ENCODE assay signal across 16 cellular contexts in the genomic region with DNA sequence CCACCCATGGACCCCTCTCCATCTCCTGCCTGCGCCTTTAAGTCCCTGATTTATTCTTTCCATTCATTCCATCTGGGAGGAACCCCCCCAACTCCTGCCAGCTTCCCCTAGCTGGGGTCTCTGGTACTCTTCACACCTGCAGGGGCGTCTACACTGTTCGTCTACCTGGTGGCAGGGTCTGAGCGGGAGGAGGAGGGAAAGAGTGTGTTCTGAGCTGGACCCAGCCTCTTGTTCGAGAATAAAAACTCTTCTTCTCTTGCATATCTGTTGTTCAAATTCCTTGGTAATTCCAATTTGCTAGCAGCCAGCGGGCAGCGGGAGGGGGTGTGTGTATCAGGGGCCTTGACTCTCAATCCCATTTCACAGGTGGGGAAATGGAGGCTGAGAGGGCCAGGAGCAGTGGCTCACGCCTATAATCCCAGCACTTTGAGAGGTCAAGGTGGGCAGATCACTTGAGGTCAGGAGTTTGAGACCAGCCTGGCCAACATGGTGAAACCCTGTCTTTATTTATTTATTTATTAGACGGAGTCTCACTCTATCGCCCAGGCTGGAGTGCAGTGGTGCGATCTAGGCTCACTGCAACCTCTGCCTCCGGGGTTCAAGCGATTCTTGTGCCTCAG. TPM values are rescaled to one million over a fixed set of nuclear protein-coding genes. Genes with fewer than 3 reads are reported as not detected.
DNase-seq lines count a peak whose midpoint lies in the region; ATAC-seq and TF ChIP-seq lines count a peak whose summit lies in the region.
"Not testable (repeated sequence)": the region's sequence is repeated elsewhere in the genome, so short reads cannot be mapped to it uniquely, and the experiment has no call there.
"Had no signal": no experiment of that assay in that cellular context is flagged by ENCODE, and none has a peak within 500 bp of the region (broad histone marks: within the 10 kb centered on the region; RNA-seq: fewer than 3 reads in every experiment).

No MANE protein-coding gene starts in this region.

- DNase-seq in AG10803 (ENCODE audit: low read depth); RWPE1 (ENCODE audit: low spot score); activated CD4-positive, alpha-beta memory T cell treated with anti-CD3 and anti-CD28 coated beads, Interleukin-2, amount 10 ng/mL, durations not matched to agents 7 days and 5 days; effector memory CD8-positive, alpha-beta T cell; neural crest cell (ENCODE audit: low read depth, low spot score): not testable (repeated sequence)
- peak; percentile 43 for DNase-seq in lower lobe of right lung

- not testable (repeated sequence) for H3K27ac Mint-ChIP-seq in activated CD4-positive, alpha-beta memory T cell treated with anti-CD3 and anti-CD28 coated beads, Interleukin-2, amount 10 ng/mL, durations not matched to agents 7 days and 5 days; activated naive CD4-positive, alpha-beta T cell treated with anti-CD3 and anti-CD28 coated beads, Interleukin-2, amount 50 U/mL, for 24 hours; neural crest cell (ENCODE audit: unreplicated experiment); stimulated activated naive CD8-positive, alpha-beta T cell treated with anti-CD3 and anti-CD28 coated beads, Interleukin-15, Interleukin-2, amounts not matched to agents 100 ng/mL and 50 ng/mL, for 24 hours
- peak overlapping the region in 1 of 2 donors; percentile 56 for H3K27ac Mint-ChIP-seq in effector memory CD8-positive, alpha-beta T cell

- POLR2A ChIA-PET in RWPE1 (lab: Yijun Ruan, JAX; ENCODE audit: low non-redundant PET), result not testable (repeated sequence)
- POLR2A ChIA-PET in activated CD4-positive, alpha-beta memory T cell treated with anti-CD3 and anti-CD28 coated beads, Interleukin-2, amount 10 ng/mL, durations not matched to agents 7 days and 5 days (lab: Charles Lee), result interaction anchor here (4.1 kb wide), 1 partner anchor 31 kb away, joined by 109 read pairs; a partner anchor contains a TSS

- H3K4me1 ChIP-seq in lower lobe of right lung, result peaks cover 25% of the 10 kb centered on the region

- 0 out of 2 replicates have a peak, but pooled peaks have one; percentile 0 for TF ChIP-seq CTCF in AG10803 (conservative IDR thresholded peaks at IDR 0.05; ENCODE audit: low read length)
- TF ChIP-seq CTCF in RWPE1 (conservative IDR thresholded peaks at IDR 0.05; ENCODE audit: low read depth); lower lobe of right lung (IDR thresholded peaks at IDR 0.05); neural crest cell (conservative IDR thresholded peaks at IDR 0.05): not testable (repeated sequence)

- intact Hi-C loops in lower lobe of right lung (cut with DNase I), result not testable (repeated sequence)

- peaks cover 20% of the 10 kb centered on the region for H3K36me3 ChIP-seq in lower lobe of right lung

- H3K4me1 Mint-ChIP-seq in activated CD4-positive, alpha-beta memory T cell treated with anti-CD3 and anti-CD28 coated beads, Interleukin-2, amount 10 ng/mL, durations not matched to agents 7 days and 5 days, result peaks cover 37% of the 10 kb centered on the region
- peaks cover 11% of the 10 kb centered on the region for H3K4me1 Mint-ChIP-seq in activated naive CD4-positive, alpha-beta T cell treated with anti-CD3 and anti-CD28 coated beads, Interleukin-2, amount 50 U/mL, for 24 hours
- peaks cover 24 to 32% of the 10 kb centered on the region in 2 donors for H3K4me1 Mint-ChIP-seq in effector memory CD8-positive, alpha-beta T cell (ENCODE audit: low read depth in 2 of 2)
- peaks cover 30% of the 10 kb centered on the region for H3K4me1 Mint-ChIP-seq in neural crest cell
- H3K4me1 Mint-ChIP-seq in stimulated activated naive CD8-positive, alpha-beta T cell treated with anti-CD3 and anti-CD28 coated beads, Interleukin-15, Interleukin-2, amounts not matched to agents 100 ng/mL and 50 ng/mL, for 24 hours (ENCODE audit: low read depth), result peaks cover 43% of the 10 kb centered on the region

- peak overlapping the region; percentile 94 for H3K27ac ChIP-seq in RWPE1
- not testable (repeated sequence) for H3K27ac ChIP-seq in lower lobe of right lung

- H3K9me3 Mint-ChIP-seq in activated CD4-positive, alpha-beta memory T cell treated with anti-CD3 and anti-CD28 coated beads, Interleukin-2, amount 10 ng/mL, durations not matched to agents 7 days and 5 days; activated naive CD4-positive, alpha-beta T cell treated with anti-CD3 and anti-CD28 coated beads, Interleukin-2, amount 50 U/mL, for 24 hours; effector memory CD8-positive, alpha-beta T cell; neural crest cell; stimulated activated naive CD8-positive, alpha-beta T cell treated with anti-CD3 and anti-CD28 coated beads, Interleukin-15, Interleukin-2, amounts not matched to agents 100 ng/mL and 50 ng/mL, for 24 hours: not testable (repeated sequence)

- H3K36me3 Mint-ChIP-seq in activated CD4-positive, alpha-beta memory T cell treated with anti-CD3 and anti-CD28 coated beads, Interleukin-2, amount 10 ng/mL, durations not matched to agents 7 days and 5 days (ENCODE audit: low read depth), result peaks cover 29% of the 10 kb centered on the region
- H3K36me3 Mint-ChIP-seq in activated naive CD4-positive, alpha-beta T cell treated with anti-CD3 and anti-CD28 coated beads, Interleukin-2, amount 50 U/mL, for 24 hours, result peaks cover 14% of the 10 kb centered on the region
- H3K36me3 Mint-ChIP-seq in effector memory CD8-positive, alpha-beta T cell (ENCODE audit: insufficient read depth), result peaks cover 44% of the 10 kb centered on the region
- peaks cover 16% of the 10 kb centered on the region for H3K36me3 Mint-ChIP-seq in neural crest cell (ENCODE audit: low read depth)
- peaks cover 31% of the 10 kb centered on the region for H3K36me3 Mint-ChIP-seq in stimulated activated naive CD8-positive, alpha-beta T cell treated with anti-CD3 and anti-CD28 coated beads, Interleukin-15, Interleukin-2, amounts not matched to agents 100 ng/mL and 50 ng/mL, for 24 hours (ENCODE audit: low read depth)

- CTCF ChIA-PET in RWPE1 (lab: Yijun Ruan, JAX), result not testable (repeated sequence)
- CTCF ChIA-PET in activated CD4-positive, alpha-beta memory T cell treated with anti-CD3 and anti-CD28 coated beads, Interleukin-2, amount 10 ng/mL, durations not matched to agents 7 days and 5 days (lab: Charles Lee), result interaction anchor here (0.6 to 2.4 kb wide), 4 partner anchors 12 to 294 kb away, joined by 3 to 19 read pairs (median 4); a partner anchor contains a TSS

- H3K4me3 Mint-ChIP-seq in activated CD4-positive, alpha-beta memory T cell treated with anti-CD3 and anti-CD28 coated beads, Interleukin-2, amount 10 ng/mL, durations not matched to agents 7 days and 5 days, result peak overlapping the region; percentile 18
- H3K4me3 Mint-ChIP-seq in activated naive CD4-positive, alpha-beta T cell treated with anti-CD3 and anti-CD28 coated beads, Interleukin-2, amount 50 U/mL, for 24 hours, result peak overlapping the region; percentile 72
- peak overlapping the region; percentile 78 to 81 for H3K4me3 Mint-ChIP-seq in effector memory CD8-positive, alpha-beta T cell
- H3K4me3 Mint-ChIP-seq in neural crest cell, result peak overlapping the region; percentile 45
- H3K4me3 Mint-ChIP-seq in stimulated activated naive CD8-positive, alpha-beta T cell treated with anti-CD3 and anti-CD28 coated beads, Interleukin-15, Interleukin-2, amounts not matched to agents 100 ng/mL and 50 ng/mL, for 24 hours, result peak overlapping the region; percentile 3

- not testable (repeated sequence) for H3K9me3 ChIP-seq in lower lobe of right lung

- H3K27me3 Mint-ChIP-seq in activated CD4-positive, alpha-beta memory T cell treated with anti-CD3 and anti-CD28 coated beads, Interleukin-2, amount 10 ng/mL, durations not matched to agents 7 days and 5 days; activated naive CD4-positive, alpha-beta T cell treated with anti-CD3 and anti-CD28 coated beads, Interleukin-2, amount 50 U/mL, for 24 hours; effector memory CD8-positive, alpha-beta T cell; stimulated activated naive CD8-positive, alpha-beta T cell treated with anti-CD3 and anti-CD28 coated beads, Interleukin-15, Interleukin-2, amounts not matched to agents 100 ng/mL and 50 ng/mL, for 24 hours: not testable (repeated sequence)
- H3K27me3 Mint-ChIP-seq in neural crest cell (ENCODE audit: low read depth), result peaks cover 18% of the 10 kb centered on the region

- not testable (repeated sequence) for H3K4me3 ChIP-seq in AG10803 (ENCODE audit: low read length); lower lobe of right lung

- not testable (repeated sequence) for ATAC-seq in effector memory CD8-positive, alpha-beta T cell (replicated peaks); lower lobe of right lung

- H3K27me3 ChIP-seq in lower lobe of right lung (ENCODE audit: low read depth), result not testable (repeated sequence)

RNA-seq across cellular contexts. Expression of a gene that starts 1.7 kb away (rescaled TPM):
- total RNA-seq in activated CD4-positive, alpha-beta memory T cell treated with anti-CD3 and anti-CD28 coated beads, Interleukin-2, amount 10 ng/mL, durations not matched to agents 7 days and 5 days, result 1,000 to 10,000 TPM; 1,036 to 1,058 TPM
- total RNA-seq in lower lobe of right lung (566 TPM), neural crest cell (1,029 and 1,097 TPM in 2 replicates)

RNA-seq across cellular contexts. Expression of a gene that starts 7.5 kb away (rescaled TPM):
- total RNA-seq in activated CD4-positive, alpha-beta memory T cell treated with anti-CD3 and anti-CD28 coated beads, Interleukin-2, amount 10 ng/mL, durations not matched to agents 7 days and 5 days, result 1 to 10 TPM; 2.5 to 3.2 TPM
- total RNA-seq in lower lobe of right lung (8.6 TPM), neural crest cell (16.0 and 21.7 TPM in 2 replicates)

RNA-seq across cellular contexts. Expression of a gene that starts 8.1 kb away (rescaled TPM):
- 10 to 100 TPM; 38.7 to 39.5 TPM for total RNA-seq in activated CD4-positive, alpha-beta memory T cell treated with anti-CD3 and anti-CD28 coated beads, Interleukin-2, amount 10 ng/mL, durations not matched to agents 7 days and 5 days
- total RNA-seq in lower lobe of right lung (42.7 TPM), neural crest cell (23.2 and 25.6 TPM in 2 replicates)

RNA-seq across cellular contexts. Expression of a gene that starts 31.6 kb away (rescaled TPM):
- total RNA-seq in activated CD4-positive, alpha-beta memory T cell treated with anti-CD3 and anti-CD28 coated beads, Interleukin-2, amount 10 ng/mL, durations not matched to agents 7 days and 5 days, result 100 to 1,000 TPM in 1 of 2 experiments, 10 to 100 TPM in 1; 98.7 to 106 TPM
- total RNA-seq in lower lobe of right lung (65.3 TPM), neural crest cell (89.9 and 93.2 TPM in 2 replicates)

RNA-seq across cellular contexts. Expression of a gene that starts 32.1 kb away (rescaled TPM):
- total RNA-seq in activated CD4-positive, alpha-beta memory T cell treated with anti-CD3 and anti-CD28 coated beads, Interleukin-2, amount 10 ng/mL, durations not matched to agents 7 days and 5 days, result not detected
- total RNA-seq in lower lobe of right lung, result 6.4 TPM
- total RNA-seq in neural crest cell, result not detected in 2 replicates
- total RNA-seq: A172, dermis blood vessel endothelial cell, foreskin keratinocyte, heart left ventricle, liver, right lobe of liver, subcutaneous adipose tissue, transverse colon had no signal

Comparison
In these comparisons a context has a peak if more than half of its experiments do, and no peak if none do; other contexts are left out.
1. H3K4me3 Mint-ChIP-seq: peak in every context shown above with its lines; median percentile 80 in effector memory CD8-positive, alpha-beta T cell; 72 in activated naive CD4-positive, alpha-beta T cell treated with anti-CD3 and anti-CD28 coated beads, Interleukin-2, amount 50 U/mL, for 24 hours; 45 in neural crest cell; 18 in activated CD4-positive, alpha-beta memory T cell treated with anti-CD3 and anti-CD28 coated beads, Interleukin-2, amount 10 ng/mL, durations not matched to agents 7 days and 5 days; 3 in stimulated activated naive CD8-positive, alpha-beta T cell treated with anti-CD3 and anti-CD28 coated beads, Interleukin-15, Interleukin-2, amounts not matched to agents 100 ng/mL and 50 ng/mL, for 24 hours.